1 cellular context compared by ENCODE assay signal in genomic region chr1:16187748-16188401, GRCh38.
A peak's percentile ranks its signal among the peaks of the same experiment; 100 is the strongest.
TF ChIP-seq lines count a peak whose summit lies in the region.

No MANE protein-coding gene starts in this region.

TF ChIP-seq in HepG2, 621 proteins besides CTCF, POLR2A, EP300 and RAD21 (continued from another document and continues in another):
- TF ChIP-seq CSRNP1 (CRISPR knock-in tag; IDR thresholded peaks at IDR 0.05) (no peak), BORCS8-MEF2B (CRISPR knock-in tag; IDR thresholded peaks at IDR 0.05) (no peak), ZNF83 (CRISPR knock-in tag; IDR thresholded peaks at IDR 0.05; ENCODE audit: borderline replicate concordance) (no peak), ZNF431 (CRISPR knock-in tag; IDR thresholded peaks at IDR 0.05; ENCODE audit: borderline replicate concordance, low read depth) (no peak), REST (IDR thresholded peaks at IDR 0.05; ENCODE audit: borderline replicate concordance in 1 of 2, low read depth in 1 of 2, low read length in 2 of 2) (no peak), ZBTB37 (CRISPR knock-in tag; IDR thresholded peaks at IDR 0.05) (no peak), ZNF430 (CRISPR knock-in tag; IDR thresholded peaks at IDR 0.05) (no peak), SAFB2 (CRISPR knock-in tag; IDR thresholded peaks at IDR 0.05; ENCODE audit: borderline replicate concordance, low read depth) (no peak), RFX3 (CRISPR knock-in tag; IDR thresholded peaks at IDR 0.05) (no peak), SP4 (CRISPR knock-in tag; IDR thresholded peaks at IDR 0.05) (no peak), NFIB (CRISPR knock-in tag; IDR thresholded peaks at IDR 0.05; ENCODE audit: borderline replicate concordance) (no peak), NR1H2 (CRISPR knock-in tag; IDR thresholded peaks at IDR 0.05; ENCODE audit: borderline replicate concordance, low read depth) (no peak), ZNF180 (CRISPR knock-in tag; IDR thresholded peaks at IDR 0.05; ENCODE audit: borderline replicate concordance, low read depth) (no peak), TBX2 (CRISPR knock-in tag; IDR thresholded peaks at IDR 0.05; ENCODE audit: borderline replicate concordance) (no peak), SRY (CRISPR knock-in tag; IDR thresholded peaks at IDR 0.05) (no peak), GMEB1 (CRISPR knock-in tag; IDR thresholded peaks at IDR 0.05; ENCODE audit: borderline replicate concordance) (no peak), MEF2D (CRISPR knock-in tag; IDR thresholded peaks at IDR 0.05) (no peak), GPN1 (CRISPR knock-in tag; IDR thresholded peaks at IDR 0.05; ENCODE audit: borderline replicate concordance) (no peak), ZSCAN12 (CRISPR knock-in tag; IDR thresholded peaks at IDR 0.05) (no peak), ZNF484 (CRISPR knock-in tag; IDR thresholded peaks at IDR 0.05; ENCODE audit: borderline replicate concordance, low read depth) (no peak), RFXAP (CRISPR knock-in tag; IDR thresholded peaks at IDR 0.05; ENCODE audit: borderline replicate concordance) (no peak), ESRRA (CRISPR knock-in tag; IDR thresholded peaks at IDR 0.05; ENCODE audit: low read depth) (no peak), KDM3A (CRISPR knock-in tag; IDR thresholded peaks at IDR 0.05; ENCODE audit: low read depth) (0 out of 2 replicates have a peak, but pooled peaks have one; percentile 49), KMT2A (CRISPR knock-in tag; IDR thresholded peaks at IDR 0.05) (no peak), WIZ (CRISPR knock-in tag; IDR thresholded peaks at IDR 0.05) (no peak), ZNF773 (CRISPR knock-in tag; IDR thresholded peaks at IDR 0.05; ENCODE audit: borderline replicate concordance) (no peak), FLYWCH1 (CRISPR knock-in tag; IDR thresholded peaks at IDR 0.05) (no peak), ZFYVE20 (CRISPR knock-in tag; IDR thresholded peaks at IDR 0.05; ENCODE audit: borderline replicate concordance, low read depth) (no peak), MTERF4 (CRISPR knock-in tag; IDR thresholded peaks at IDR 0.05) (no peak), PRPF4 (IDR thresholded peaks at IDR 0.05; ENCODE audit: low read depth, low read length, poor library complexity, severe bottlenecking) (no peak), GATA4 (IDR thresholded peaks at IDR 0.05; ENCODE audit: borderline replicate concordance, low read depth) (no peak), ZBTB43 (CRISPR knock-in tag; conservative IDR thresholded peaks at IDR 0.05) (no peak), ZUFSP (CRISPR knock-in tag; IDR thresholded peaks at IDR 0.05; ENCODE audit: borderline replicate concordance) (no peak), ZSCAN29 (CRISPR knock-in tag; conservative IDR thresholded peaks at IDR 0.05) (no peak; the same call in 1 of the 2 replicates), SIX1 (CRISPR knock-in tag; IDR thresholded peaks at IDR 0.05; ENCODE audit: borderline replicate concordance) (no peak), ZNF607 (CRISPR knock-in tag; IDR thresholded peaks at IDR 0.05; ENCODE audit: borderline replicate concordance) (no peak), ZNF749 (CRISPR knock-in tag; IDR thresholded peaks at IDR 0.05; ENCODE audit: borderline replicate concordance) (no peak), ASH2L (IDR thresholded peaks at IDR 0.05; ENCODE audit: insufficient read length, low read depth, low read length) (no peak), ZNF512 (CRISPR knock-in tag; IDR thresholded peaks at IDR 0.05) (no peak), TEF (CRISPR knock-in tag; IDR thresholded peaks at IDR 0.05) (no peak), IRF1 (CRISPR knock-in tag; IDR thresholded peaks at IDR 0.05; ENCODE audit: low read depth) (no peak), HNRNPL (IDR thresholded peaks at IDR 0.05; ENCODE audit: low read depth, low read length) (0 out of 2 replicates have a peak, but pooled peaks have one; percentile 60), ZSCAN21 (CRISPR knock-in tag; IDR thresholded peaks at IDR 0.05; ENCODE audit: borderline replicate concordance) (no peak; the same call in 1 of the 2 replicates), ZNF713 (CRISPR knock-in tag; IDR thresholded peaks at IDR 0.05) (no peak), TAF1 (CRISPR knock-in tag; IDR thresholded peaks at IDR 0.05) (no peak), HNF4A (CRISPR knock-in tag; IDR thresholded peaks at IDR 0.05) (no peak), FOXO1 (CRISPR knock-in tag; IDR thresholded peaks at IDR 0.05) (0 out of 2 replicates have a peak, but pooled peaks have one; percentile 56), EED (CRISPR knock-in tag; IDR thresholded peaks at IDR 0.05) (no peak), ZNF709 (CRISPR knock-in tag; IDR thresholded peaks at IDR 0.05) (no peak), SMARCE1 (IDR thresholded peaks at IDR 0.05; ENCODE audit: borderline replicate concordance) (no peak), MIER3 (CRISPR knock-in tag; IDR thresholded peaks at IDR 0.05; ENCODE audit: borderline replicate concordance) (peak; percentile 26; the same call in 1 of the 2 replicates), HINFP (CRISPR knock-in tag; IDR thresholded peaks at IDR 0.05; ENCODE audit: low read depth) (no peak)
